Comparison of ENCODE assay signal across 38 cellular contexts in the genomic region with DNA sequence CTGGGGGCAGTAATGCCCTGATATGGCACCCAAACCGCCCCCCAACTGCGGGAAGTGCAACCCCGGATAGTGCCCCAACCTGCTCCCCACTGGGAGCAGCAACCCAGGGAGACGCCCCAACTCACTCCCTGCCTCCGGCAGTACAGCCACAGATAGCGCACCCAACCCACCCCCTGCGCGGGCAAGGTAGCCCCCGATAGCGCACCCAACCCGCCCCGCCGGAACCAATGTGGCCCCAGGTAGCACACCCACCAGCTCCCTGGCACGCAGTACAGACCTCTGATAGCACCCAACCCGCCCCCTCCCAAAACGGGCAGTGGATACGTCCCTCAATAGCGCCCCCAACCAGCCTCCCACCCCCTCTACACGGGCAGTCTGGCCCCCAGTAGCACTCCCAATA. TPM values are rescaled to one million over a fixed set of nuclear protein-coding genes. Genes with fewer than 3 reads are reported as not detected.
"Had no signal": no experiment of that assay in that cellular context is flagged by ENCODE, and none has a peak within 500 bp of the region (broad histone marks: within the 10 kb centered on the region; RNA-seq: fewer than 3 reads in every experiment).

No MANE protein-coding gene starts in this region.

- H3K4me2 ChIP-seq: hepatocyte had no signal

- H3K79me2 ChIP-seq: hepatocyte had no signal

- DNase-seq: activated CD4-positive, alpha-beta T cell treated with anti-CD3 and anti-CD28 coated beads, Interleukin-2, amount 10 ng/mL, durations not matched to agents 7 days and 5 days; activated CD8-positive, alpha-beta T cell treated with anti-CD3 and anti-CD28 coated beads for 36 hours; activated naive CD8-positive, alpha-beta T cell treated with anti-CD3 and anti-CD28 coated beads, Interleukin-2, amount 50 U/mL, for 24 hours; activated T-cell treated with anti-CD3 and anti-CD28 coated beads, Interleukin-2, amount 50 U/mL, for 4 hours; amygdala; dorsolateral prefrontal cortex; effector memory CD4-positive, alpha-beta T cell; islet precursor cell; left ventricle myocardium superior; midbrain; naive thymus-derived CD4-positive, alpha-beta T cell; nucleus accumbens; retina; sigmoid colon; small intestine; stimulated activated CD4-positive, alpha-beta T cell treated with anti-CD3 and anti-CD28 coated beads, Interleukin-4, amount 100 ng/mL, for 24 hours; substantia nigra; SW 1271; T-helper 17 cell; T1000; thyroid gland; upper lobe of right lung; WERI-Rb-1 had no signal

- H3K36me3 ChIP-seq: gastroesophageal sphincter, pancreas, prostate gland, sigmoid colon, thyroid gland, upper lobe of right lung, WERI-Rb-1 had no signal

- H3K4me1 Mint-ChIP-seq: activated naive CD4-positive, alpha-beta T cell treated with anti-CD3 and anti-CD28 coated beads, Interleukin-2, amount 50 U/mL, for 24 hours; activated naive CD8-positive, alpha-beta T cell treated with anti-CD3 and anti-CD28 coated beads, Interleukin-2, amount 50 U/mL, for 24 hours; activated T-helper 17 cell treated with anti-CD3 and anti-CD28 coated beads, Interleukin-2, amount 50 U/mL, for 72 hours; central memory CD8-positive, alpha-beta T cell; naive thymus-derived CD4-positive, alpha-beta T cell; stimulated activated effector memory CD8-positive, alpha-beta T cell treated with anti-CD3 and anti-CD28 coated beads, Interleukin-12 subunit alpha, Interleukin-12 subunit beta, amount 100 ng/mL, for 72 hours; T-helper 17 cell had no signal

- H3K27me3 ChIP-seq: dorsolateral prefrontal cortex, hepatocyte, pancreas, sigmoid colon, thyroid gland, upper lobe of right lung had no signal

- H3K27ac Mint-ChIP-seq: activated CD4-positive, alpha-beta T cell treated with anti-CD3 and anti-CD28 coated beads, Interleukin-2, amount 10 ng/mL, durations not matched to agents 7 days and 5 days; activated CD8-positive, alpha-beta T cell treated with anti-CD3 and anti-CD28 coated beads for 36 hours; activated naive CD4-positive, alpha-beta T cell treated with anti-CD3 and anti-CD28 coated beads, Interleukin-2, amount 50 U/mL, for 24 hours; activated naive CD8-positive, alpha-beta T cell treated with anti-CD3 and anti-CD28 coated beads, Interleukin-2, amount 50 U/mL, for 24 hours; activated T-helper 17 cell treated with anti-CD3 and anti-CD28 coated beads, Interleukin-2, amount 50 U/mL, for 72 hours; stimulated activated effector memory CD8-positive, alpha-beta T cell treated with anti-CD3 and anti-CD28 coated beads, Interleukin-12 subunit alpha, Interleukin-12 subunit beta, amount 100 ng/mL, for 72 hours; stimulated activated naive CD8-positive, alpha-beta T cell treated with anti-CD3 and anti-CD28 coated beads, Interleukin-15, Interleukin-2, amounts not matched to agents 100 ng/mL and 50 ng/mL, for 24 hours; T-helper 17 cell had no signal

- H3K4me3 Mint-ChIP-seq: activated CD4-positive, alpha-beta T cell treated with anti-CD3 and anti-CD28 coated beads, Interleukin-2, amount 10 ng/mL, durations not matched to agents 7 days and 5 days; activated CD8-positive, alpha-beta T cell treated with anti-CD3 and anti-CD28 coated beads for 36 hours; activated naive CD4-positive, alpha-beta T cell treated with anti-CD3 and anti-CD28 coated beads, Interleukin-2, amount 50 U/mL, for 24 hours; activated naive CD8-positive, alpha-beta T cell treated with anti-CD3 and anti-CD28 coated beads, Interleukin-2, amount 50 U/mL, for 24 hours; activated T-cell treated with anti-CD3 and anti-CD28 coated beads, Interleukin-2, amount 50 U/mL, for 4 hours; activated T-helper 17 cell treated with anti-CD3 and anti-CD28 coated beads, Interleukin-2, amount 50 U/mL, for 72 hours; central memory CD8-positive, alpha-beta T cell; naive thymus-derived CD4-positive, alpha-beta T cell; stimulated activated effector memory CD8-positive, alpha-beta T cell treated with anti-CD3 and anti-CD28 coated beads, Interleukin-12 subunit alpha, Interleukin-12 subunit beta, amount 100 ng/mL, for 72 hours; stimulated activated naive CD8-positive, alpha-beta T cell treated with anti-CD3 and anti-CD28 coated beads, Interleukin-15, Interleukin-2, amounts not matched to agents 100 ng/mL and 50 ng/mL, for 24 hours; T-helper 17 cell had no signal

- ATAC-seq: activated CD4-positive, CD25-positive, alpha-beta regulatory T cell treated with anti-CD3 and anti-CD28 coated beads, Interleukin-2, amount 50 U/mL, for 24 hours; activated CD8-positive, alpha-beta T cell treated with anti-CD3 and anti-CD28 coated beads for 36 hours; activated naive CD8-positive, alpha-beta T cell treated with anti-CD3 and anti-CD28 coated beads, Interleukin-2, amount 50 U/mL, for 24 hours; activated T-cell treated with anti-CD3 and anti-CD28 coated beads, Interleukin-2, amount 50 U/mL, for 4 hours; activated T-helper 17 cell treated with anti-CD3 and anti-CD28 coated beads, Interleukin-2, amount 50 U/mL, for 72 hours; left ventricle myocardium superior; naive thymus-derived CD4-positive, alpha-beta T cell; pancreas; stimulated activated effector memory CD8-positive, alpha-beta T cell treated with anti-CD3 and anti-CD28 coated beads, Interleukin-12 subunit alpha, Interleukin-12 subunit beta, amount 100 ng/mL, for 72 hours; T-helper 17 cell had no signal

- H3K27me3 Mint-ChIP-seq: activated CD8-positive, alpha-beta T cell treated with anti-CD3 and anti-CD28 coated beads for 36 hours; activated naive CD8-positive, alpha-beta T cell treated with anti-CD3 and anti-CD28 coated beads, Interleukin-2, amount 50 U/mL, for 24 hours; activated T-helper 17 cell treated with anti-CD3 and anti-CD28 coated beads, Interleukin-2, amount 50 U/mL, for 72 hours; central memory CD8-positive, alpha-beta T cell had no signal

- H2AFZ ChIP-seq: hepatocyte had no signal

- H3K27ac ChIP-seq: dorsolateral prefrontal cortex, hepatocyte, pancreas, prostate gland, sigmoid colon, WERI-Rb-1 had no signal

- H3K4me1 ChIP-seq: gastroesophageal sphincter, pancreas, prostate gland, sigmoid colon, thyroid gland, upper lobe of right lung had no signal

- H3K9me3 ChIP-seq: gastroesophageal sphincter, pancreas, prostate gland, sigmoid colon, thyroid gland, upper lobe of right lung had no signal

- H3K4me3 ChIP-seq: hepatocyte, pancreas, sigmoid colon had no signal

- H3K9me3 Mint-ChIP-seq: activated CD4-positive, alpha-beta T cell treated with anti-CD3 and anti-CD28 coated beads, Interleukin-2, amount 10 ng/mL, durations not matched to agents 7 days and 5 days; activated CD8-positive, alpha-beta T cell treated with anti-CD3 and anti-CD28 coated beads for 36 hours; activated naive CD4-positive, alpha-beta T cell treated with anti-CD3 and anti-CD28 coated beads, Interleukin-2, amount 50 U/mL, for 24 hours; activated naive CD8-positive, alpha-beta T cell treated with anti-CD3 and anti-CD28 coated beads, Interleukin-2, amount 50 U/mL, for 24 hours; activated T-cell treated with anti-CD3 and anti-CD28 coated beads, Interleukin-2, amount 50 U/mL, for 4 hours; central memory CD8-positive, alpha-beta T cell; stimulated activated naive CD8-positive, alpha-beta T cell treated with anti-CD3 and anti-CD28 coated beads, Interleukin-15, Interleukin-2, amounts not matched to agents 100 ng/mL and 50 ng/mL, for 24 hours had no signal

- H3K36me3 Mint-ChIP-seq: activated naive CD4-positive, alpha-beta T cell treated with anti-CD3 and anti-CD28 coated beads, Interleukin-2, amount 50 U/mL, for 24 hours; naive thymus-derived CD4-positive, alpha-beta T cell; stimulated activated effector memory CD8-positive, alpha-beta T cell treated with anti-CD3 and anti-CD28 coated beads, Interleukin-12 subunit alpha, Interleukin-12 subunit beta, amount 100 ng/mL, for 72 hours had no signal

RNA-seq across cellular contexts. Expression of gene RFPL3, which starts 3.8 kb away (rescaled TPM):
- total RNA-seq: activated CD4-positive, alpha-beta T cell treated with anti-CD3 and anti-CD28 coated beads, Interleukin-2, amount 10 ng/mL, durations not matched to agents 7 days and 5 days; activated CD8-positive, alpha-beta T cell treated with anti-CD3 and anti-CD28 coated beads for 36 hours; activated T-cell treated with anti-CD3 and anti-CD28 coated beads, Interleukin-2, amount 50 U/mL, for 4 hours; activated T-helper 17 cell treated with anti-CD3 and anti-CD28 coated beads, Interleukin-2, amount 50 U/mL, for 72 hours; bronchial epithelial cell; epithelial cell of proximal tubule; fibroblast of lung; fibroblast of villous mesenchyme; gastroesophageal sphincter; hepatocyte; left ventricle myocardium superior; naive thymus-derived CD4-positive, alpha-beta T cell; pancreas; sigmoid colon; T-helper 17 cell; thyroid gland; upper lobe of right lung had no signal
- polyA plus RNA-seq: fibroblast of lung; hepatocyte; naive thymus-derived CD4-positive, alpha-beta T cell; neural cell; sigmoid colon; small intestine had no signal
